In genomic region chr6:148389086-148389485, GRCh38 we compare ENCODE assay signal across 19 cellular contexts.
"Had no signal": no experiment of that assay in that cellular context is flagged by ENCODE, and none has a peak within 500 bp of the region (broad histone marks: within the 10 kb centered on the region; RNA-seq: fewer than 3 reads in every experiment).

No MANE protein-coding gene starts in this region.

- H3K27ac ChIP-seq: colonic mucosa, thoracic aorta had no signal

- DNase-seq: activated B cell treated with CpG ODN at 0.5 μM for 24 hours; activated CD4-positive, alpha-beta T cell treated with anti-CD3 and anti-CD28 coated beads for 36 hours; activated CD4-positive, alpha-beta T cell treated with anti-CD3 and anti-CD28 coated beads, Interleukin-2, amount 50 U/mL, for 4 hours; activated CD8-positive, alpha-beta memory T cell treated with anti-CD3 and anti-CD28 coated beads for 24 hours; activated CD8-positive, alpha-beta memory T cell treated with anti-CD3 and anti-CD28 coated beads, Interleukin-2, amount 50 U/mL, for 4 hours; activated naive CD8-positive, alpha-beta T cell treated with anti-CD3 and anti-CD28 coated beads for 36 hours; activated T-cell treated with anti-CD3 and anti-CD28 coated beads, Interleukin-2, amount 50 U/mL, for 24 hours; colonic mucosa; heart right ventricle; islet precursor cell; mammary epithelial cell; midbrain; natural killer cell; stimulated activated CD4-positive, alpha-beta T cell treated with anti-CD3 and anti-CD28 coated beads, Interleukin-4, amount 100 ng/mL, for 1 hour; stimulated activated naive CD4-positive, alpha-beta T cell treated with Interleukin-2 at 50 U/mL for 16 hours; T1000 had no signal

- H3K27me3 ChIP-seq: breast epithelium, colonic mucosa, heart right ventricle had no signal

- H3K36me3 ChIP-seq: breast epithelium, colonic mucosa, thoracic aorta had no signal

- ATAC-seq: activated CD4-positive, alpha-beta T cell treated with anti-CD3 and anti-CD28 coated beads for 36 hours; activated T-helper 17 cell treated with anti-CD3 and anti-CD28 coated beads, Interleukin-2, amount 50 U/mL, for 72 hours; natural killer cell had no signal

- H3K4me1 ChIP-seq: breast epithelium, colonic mucosa had no signal

- H3K9me3 ChIP-seq: breast epithelium, colonic mucosa, heart right ventricle, thoracic aorta had no signal

- H3K4me3 ChIP-seq: breast epithelium, colonic mucosa, heart right ventricle, thoracic aorta had no signal
